ENCODE assay signal across 20 cellular contexts in genomic region chr15:28930476-28931291, GRCh38.
"Had no signal": no experiment of that assay in that cellular context is flagged by ENCODE, and none has a peak within 500 bp of the region (broad histone marks: within the 10 kb centered on the region; RNA-seq: fewer than 3 reads in every experiment).

No MANE protein-coding gene starts in this region.

- H3K36me3 Mint-ChIP-seq: natural killer cell treated with Interleukin-12 subunit alpha and Interleukin-12 subunit beta and Interleukin-15 and Interleukin-18, amount 100 ng/mL, for 72 hours had no signal

- H3K27ac ChIP-seq: adrenal gland, esophagus squamous epithelium, heart right ventricle, SJCRH30, skin epidermis, thoracic aorta, upper lobe of left lung had no signal

- H3K4me3 ChIP-seq: adrenal gland, esophagus squamous epithelium, heart right ventricle, SJCRH30, skin epidermis, thoracic aorta, upper lobe of left lung had no signal

- H3K27me3 Mint-ChIP-seq: activated CD4-positive, alpha-beta T cell treated with anti-CD3 and anti-CD28 coated beads, Interleukin-2, amount 10 ng/mL, durations not matched to agents 24 days and 14 days; natural killer cell treated with Interleukin-12 subunit alpha and Interleukin-12 subunit beta and Interleukin-15 and Interleukin-18, amount 100 ng/mL, for 72 hours had no signal

- H3K27me3 ChIP-seq: adrenal gland, esophagus squamous epithelium, SJCRH30, upper lobe of left lung had no signal

- H3K27ac Mint-ChIP-seq: activated CD4-positive, alpha-beta T cell treated with anti-CD3 and anti-CD28 coated beads, Interleukin-2, amount 10 ng/mL, durations not matched to agents 24 days and 14 days; activated T-helper 1 cell treated with anti-CD3 and anti-CD28 coated beads, Interleukin-12 subunit alpha, Interleukin-12 subunit beta, Interleukin-2, Interleukin-4 antibody, amounts not matched to agents 30 ng/mL and 10 ng/mL and 1 ng/mL, durations not matched to agents 14 hours and 24 hours and 36 hours had no signal

- DNase-seq: activated CD4-positive, alpha-beta T cell treated with anti-CD3 and anti-CD28 coated beads, Interleukin-2, amount 10 ng/mL, durations not matched to agents 24 days and 14 days; activated CD8-positive, alpha-beta memory T cell treated with anti-CD3 and anti-CD28 coated beads, Interleukin-2, amount 50 U/mL, for 4 hours; activated naive CD4-positive, alpha-beta T cell; adrenal gland; dermis blood vessel endothelial cell; effector memory CD4-positive, alpha-beta T cell; esophagus squamous epithelium; heart right ventricle; immature natural killer cell; occipital lobe; right cardiac atrium; SJCRH30; stimulated activated CD4-positive, alpha-beta T cell treated with anti-CD3 and anti-CD28 coated beads, Interleukin-15, amount 100 ng/mL, for 24 hours; stimulated activated CD4-positive, alpha-beta T cell treated with anti-CD3 and anti-CD28 coated beads, Interleukin-4, amount 100 ng/mL, for 1 hour; T1000; upper lobe of left lung had no signal

- H3K4me3 Mint-ChIP-seq: activated CD4-positive, alpha-beta T cell treated with anti-CD3 and anti-CD28 coated beads, Interleukin-2, amount 10 ng/mL, durations not matched to agents 24 days and 14 days; activated T-helper 1 cell treated with anti-CD3 and anti-CD28 coated beads, Interleukin-12 subunit alpha, Interleukin-12 subunit beta, Interleukin-2, Interleukin-4 antibody, amounts not matched to agents 30 ng/mL and 10 ng/mL and 1 ng/mL, durations not matched to agents 14 hours and 24 hours and 36 hours; immature natural killer cell; natural killer cell treated with Interleukin-12 subunit alpha and Interleukin-12 subunit beta and Interleukin-15 and Interleukin-18, amount 100 ng/mL, for 72 hours had no signal

- H3K36me3 ChIP-seq: adrenal gland, esophagus squamous epithelium, heart right ventricle, SJCRH30, thoracic aorta, upper lobe of left lung had no signal

- ATAC-seq: heart right ventricle; natural killer cell treated with Interleukin-12 subunit alpha and Interleukin-12 subunit beta and Interleukin-15 and Interleukin-18, amount 100 ng/mL, for 72 hours; right cardiac atrium had no signal

- H3K4me1 ChIP-seq: adrenal gland, esophagus squamous epithelium, SJCRH30, upper lobe of left lung had no signal

- H3K9me3 Mint-ChIP-seq: activated CD4-positive, alpha-beta T cell treated with anti-CD3 and anti-CD28 coated beads, Interleukin-2, amount 10 ng/mL, durations not matched to agents 24 days and 14 days; activated T-helper 1 cell treated with anti-CD3 and anti-CD28 coated beads, Interleukin-12 subunit alpha, Interleukin-12 subunit beta, Interleukin-2, Interleukin-4 antibody, amounts not matched to agents 30 ng/mL and 10 ng/mL and 1 ng/mL, durations not matched to agents 14 hours and 24 hours and 36 hours; immature natural killer cell; natural killer cell treated with Interleukin-12 subunit alpha and Interleukin-12 subunit beta and Interleukin-15 and Interleukin-18, amount 100 ng/mL, for 72 hours had no signal
